8 cellular contexts compared by ENCODE assay signal in the genomic region with DNA sequence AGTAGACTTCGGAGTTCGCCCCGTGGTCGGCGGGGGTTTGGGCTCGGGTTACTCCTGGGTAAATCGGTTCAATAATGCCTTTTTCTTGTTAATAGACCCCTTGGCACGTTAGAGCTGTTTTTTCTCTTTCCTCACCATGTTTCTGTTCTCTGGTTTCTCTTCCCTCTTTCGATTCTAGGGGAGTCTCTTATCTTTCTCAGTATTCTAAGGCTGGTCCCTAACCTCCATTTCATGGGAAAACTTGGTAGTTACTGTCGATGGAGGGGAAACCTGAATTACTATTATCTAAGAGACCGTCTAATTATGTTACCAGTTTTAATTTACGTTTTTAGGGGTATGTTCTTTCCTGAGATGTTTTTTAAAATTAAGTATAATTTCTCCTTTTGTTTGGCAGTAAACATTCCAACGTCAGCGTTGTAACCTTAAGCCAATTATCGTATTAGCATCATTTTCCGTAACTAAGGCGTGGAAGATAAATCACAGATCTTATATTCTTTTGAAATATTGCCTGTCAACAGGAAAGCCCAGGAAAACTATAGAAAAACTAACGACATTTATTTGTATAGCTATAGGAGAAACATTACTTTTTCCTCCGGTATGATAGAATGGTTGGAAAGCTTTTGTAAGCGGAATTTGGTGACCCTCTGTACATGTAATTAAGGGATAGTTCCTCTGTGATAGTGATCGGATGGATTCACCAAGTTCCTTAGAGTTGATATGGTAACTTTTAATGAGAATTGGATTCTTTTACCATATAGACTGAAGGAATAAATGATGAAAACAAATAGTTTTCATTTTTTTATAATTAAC. TPM values are rescaled to one million over a fixed set of nuclear protein-coding genes. Genes with fewer than 3 reads are reported as not detected.
DNase-seq lines count a peak whose midpoint lies in the region; ATAC-seq and TF ChIP-seq lines count a peak whose summit lies in the region.

No MANE protein-coding gene starts in this region.

- H3K27me3 ChIP-seq in smooth muscle cell (ENCODE audit: low read depth): no peaks in the 10 kb centered on the region

- peaks cover 15% of the 10 kb centered on the region for H3K4me1 ChIP-seq in smooth muscle cell (ENCODE audit: low read depth)

- H3K36me3 ChIP-seq in smooth muscle cell (ENCODE audit: low read depth): peaks cover 3% of the 10 kb centered on the region

- no peaks in the 10 kb centered on the region for H3K9me3 ChIP-seq in smooth muscle cell (replicated peaks; ENCODE audit: low read depth)

- H3K27ac Mint-ChIP-seq in activated T-helper 17 cell treated with anti-CD3 and anti-CD28 coated beads, Interleukin-2, amount 50 U/mL, for 72 hours: peak overlapping the region; percentile 99

- H3K9me3 Mint-ChIP-seq in activated T-helper 17 cell treated with anti-CD3 and anti-CD28 coated beads, Interleukin-2, amount 50 U/mL, for 72 hours: no peaks in the 10 kb centered on the region

- peak overlapping the region; percentile 90 for H3K4me3 ChIP-seq in iPS-11a (ENCODE audit: low read depth, low read length)
- peak overlapping the region; percentile 80 for H3K4me3 ChIP-seq in smooth muscle cell

- DNase-seq in AG08395 (ENCODE audit: low spot score): peak; percentile 34
- DNase-seq in smooth muscle cell (lab: John Stamatoyannopoulos, UW; ENCODE audit: unreplicated experiment): no peak
- DNase-seq in hippocampal formation (lab: John Stamatoyannopoulos, UW): no peak
- no peak for DNase-seq in SW 1271 (lab: John Stamatoyannopoulos, UW)

- peaks cover 49% of the 10 kb centered on the region for H4K20me1 ChIP-seq in smooth muscle cell (ENCODE audit: low read depth)

- H3K79me2 ChIP-seq in smooth muscle cell (ENCODE audit: low read depth): peaks cover 57% of the 10 kb centered on the region

- peak overlapping the region; percentile 98 for H3K9ac ChIP-seq in smooth muscle cell (ENCODE audit: low read depth)

- WGBS in smooth muscle cell (ENCODE audit: low lambda C conversion rate): 8% methylated on average over 21 of the region's 21 CpGs

- peaks cover 16% of the 10 kb centered on the region for H3K4me1 Mint-ChIP-seq in activated T-helper 17 cell treated with anti-CD3 and anti-CD28 coated beads, Interleukin-2, amount 50 U/mL, for 72 hours

- H2AFZ ChIP-seq in smooth muscle cell (ENCODE audit: low read depth): peak overlapping the region; percentile 91

- H3K27me3 Mint-ChIP-seq in activated T-helper 17 cell treated with anti-CD3 and anti-CD28 coated beads, Interleukin-2, amount 50 U/mL, for 72 hours: no peaks in the 10 kb centered on the region

- peak overlapping the region; percentile 92 for H3K4me2 ChIP-seq in smooth muscle cell

- TF ChIP-seq CTCF in smooth muscle cell (IDR thresholded peaks at IDR 0.05; ENCODE audit: borderline replicate concordance, insufficient read depth, poor library complexity, severe bottlenecking): no peak

- no peaks in the 10 kb centered on the region for H3F3A ChIP-seq in smooth muscle cell (ENCODE audit: low read depth)

- H3K36me3 Mint-ChIP-seq in activated T-helper 17 cell treated with anti-CD3 and anti-CD28 coated beads, Interleukin-2, amount 50 U/mL, for 72 hours (ENCODE audit: low read depth): peaks cover 51% of the 10 kb centered on the region

- peak overlapping the region; percentile 95 for H3K27ac ChIP-seq in smooth muscle cell (ENCODE audit: low read depth)

- ATAC-seq in GM19023 (IDR thresholded peaks at IDR 0.05; ENCODE audit: unreplicated experiment): peak; percentile 18
- peak; percentile 14 for ATAC-seq in HG03571 (IDR thresholded peaks at IDR 0.05; ENCODE audit: unreplicated experiment)
- ATAC-seq in activated T-helper 17 cell treated with anti-CD3 and anti-CD28 coated beads, Interleukin-2, amount 50 U/mL, for 72 hours (replicated peaks): no peak

- H3K4me3 Mint-ChIP-seq in activated T-helper 17 cell treated with anti-CD3 and anti-CD28 coated beads, Interleukin-2, amount 50 U/mL, for 72 hours: peak overlapping the region; percentile 98

RNA-seq across cellular contexts. Expression of gene BTAF1, which starts 0.8 kb away (rescaled TPM):
- 100 to 1,000 TPM in 1 of 2 donors, 10 to 100 TPM in 1; 49.1 to 122 TPM for total RNA-seq in activated T-helper 17 cell treated with anti-CD3 and anti-CD28 coated beads, Interleukin-2, amount 50 U/mL, for 72 hours
- 47.3 and 62.8 TPM in 2 replicates for total RNA-seq in smooth muscle cell
- polyA plus RNA-seq in smooth muscle cell: 13.2 and 19.4 TPM in 2 replicates

RNA-seq across cellular contexts. Expression of gene FGFBP3, which starts 15.1 kb away (rescaled TPM):
- under 1 TPM; 0.37 to 0.65 TPM for total RNA-seq in activated T-helper 17 cell treated with anti-CD3 and anti-CD28 coated beads, Interleukin-2, amount 50 U/mL, for 72 hours
- 1.5 and 2.0 TPM in 2 replicates for total RNA-seq in smooth muscle cell
- 2.0 and 3.9 TPM in 2 replicates for polyA plus RNA-seq in smooth muscle cell
